8 cellular contexts compared by ENCODE assay signal in genomic region chr9:81685763-81686613, GRCh38. TPM values are rescaled to one million over a fixed set of nuclear protein-coding genes. Genes with fewer than 3 reads are reported as not detected.
DNase-seq lines count a peak whose midpoint lies in the region; ATAC-seq and TF ChIP-seq lines count a peak whose summit lies in the region.

No MANE protein-coding gene starts in this region.

- ATAC-seq in thoracic aorta (ENCODE audit: insufficient number of reproducible peaks, low FRiP score, low read depth) = no peak

- peak overlapping the region; percentile 83 for H3K4me3 ChIP-seq in iPS-18a (ENCODE audit: low read length)
- peak overlapping the region; percentile 94 for H3K4me3 ChIP-seq in thoracic aorta

- peaks cover 39% of the 10 kb centered on the region for H3K4me1 ChIP-seq in iPS-18a (ENCODE audit: control insufficient read depth, low read depth, low read length)
- peaks cover 20 to 59% of the 10 kb centered on the region in 2 donors for H3K4me1 ChIP-seq in thoracic aorta (ENCODE audit: control insufficient read depth in 1 of 2, low read depth in 2 of 2)

- no peak; the same call in 1 of the 2 replicates for TF ChIP-seq CTCF in VCaP (conservative IDR thresholded peaks at IDR 0.05)
- no peak for TF ChIP-seq CTCF in thoracic aorta (IDR thresholded peaks at IDR 0.05)

- peak; percentile 44 for DNase-seq in DMS53 (lab: John Stamatoyannopoulos, UW)
- DNase-seq in DMS53 treated with DMSO at 0.1 percent for 48 hours (lab: John Stamatoyannopoulos, UW; ENCODE audit: unreplicated experiment) = no peak
- no peak for DNase-seq in thoracic aorta (ENCODE audit: low spot score)
- DNase-seq in NCI-H82 (lab: John Stamatoyannopoulos, UW) = no peak
- no peak for DNase-seq in superior temporal gyrus (ENCODE audit: extremely low spot score)
- DNase-seq in RPMI8226 = no peak

- H3K9ac ChIP-seq in iPS-18a (ENCODE audit: low read length) = no peak overlapping the region

- H3K27ac ChIP-seq in VCaP = peak overlapping the region; percentile 64
- no peak overlapping the region for H3K27ac ChIP-seq in iPS-18a (ENCODE audit: low read length)
- H3K27ac ChIP-seq in thoracic aorta = peak overlapping the region in 1 of 2 donors; percentile 94

- H3K27me3 ChIP-seq in iPS-18a (ENCODE audit: control insufficient read depth, insufficient read depth, low read length) (peaks cover 6% of the 10 kb centered on the region), thoracic aorta (replicated peaks; ENCODE audit: insufficient read depth) (no peaks in the 10 kb centered on the region)

- H3K36me3 ChIP-seq in iPS-18a (ENCODE audit: control insufficient read depth, low read depth, low read length) (peaks cover 46% of the 10 kb centered on the region), thoracic aorta (no peaks in the 10 kb centered on the region)

- H3K9me3 ChIP-seq in iPS-18a (ENCODE audit: control insufficient read depth, low read depth, low read length) (no peaks in the 10 kb centered on the region), thoracic aorta (no peaks in the 10 kb centered on the region)

RNA-seq across cellular contexts. Expression of gene TLE1, which starts 3.4 kb away (rescaled TPM):
- 10 to 100 TPM; 69.7 to 74.1 TPM for total RNA-seq in thoracic aorta
